20 cellular contexts compared by ENCODE assay signal in the genomic region with DNA sequence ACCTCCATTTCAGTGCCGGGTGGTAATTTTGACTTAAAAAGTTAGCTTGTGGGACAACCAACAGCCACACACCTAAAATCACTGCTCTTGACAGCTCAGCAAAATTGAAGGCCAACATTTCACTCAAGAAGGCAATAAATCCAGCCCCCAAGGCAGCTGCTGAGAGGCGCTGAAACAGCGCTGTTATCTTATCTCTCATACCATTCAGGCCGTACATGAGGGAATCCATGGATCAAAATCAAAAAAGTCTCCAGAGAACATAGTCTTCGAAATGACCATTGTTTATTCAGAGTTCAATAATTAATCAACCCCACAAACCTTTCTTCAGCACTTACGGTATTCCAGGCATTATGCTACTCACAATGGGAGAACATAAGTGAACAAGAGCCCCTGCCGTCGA.
"Had no signal": no experiment of that assay in that cellular context is flagged by ENCODE, and none has a peak within 500 bp of the region (broad histone marks: within the 10 kb centered on the region; RNA-seq: fewer than 3 reads in every experiment).

No MANE protein-coding gene starts in this region.

- H3K9me3 ChIP-seq: gastrocnemius medialis had no signal

- H3K36me3 Mint-ChIP-seq: immature natural killer cell had no signal

- H3K27me3 ChIP-seq: breast epithelium, tibial artery had no signal

- ATAC-seq: activated CD8-positive, alpha-beta T cell treated with anti-CD3 and anti-CD28 coated beads, Interleukin-2, amount 10 ng/mL, durations not matched to agents 7 days and 5 days; activated T-cell treated with anti-CD3 and anti-CD28 coated beads, Interleukin-2, amount 50 U/mL, for 4 hours; gastrocnemius medialis; heart left ventricle; left cardiac atrium had no signal

- H3K4me3 Mint-ChIP-seq: activated CD4-positive, alpha-beta T cell treated with anti-CD3 and anti-CD28 coated beads, Interleukin-2, amount 10 ng/mL, durations not matched to agents 24 days and 14 days; activated CD8-positive, alpha-beta T cell treated with anti-CD3 and anti-CD28 coated beads, Interleukin-2, amount 10 ng/mL, durations not matched to agents 7 days and 5 days; activated naive CD4-positive, alpha-beta T cell treated with anti-CD3 and anti-CD28 coated beads for 36 hours; activated T-cell treated with anti-CD3 and anti-CD28 coated beads, Interleukin-2, amount 50 U/mL, for 4 hours; immature natural killer cell; nephron progenitor cell; T-helper 2 cell treated with Interferon-gamma antibody and Interleukin-4, amounts not matched to agents 5 μg/mL and 100 μg/mL, for 36 hours had no signal

- H3K27ac Mint-ChIP-seq: activated CD4-positive, alpha-beta T cell treated with anti-CD3 and anti-CD28 coated beads, Interleukin-2, amount 10 ng/mL, durations not matched to agents 24 days and 14 days; activated CD8-positive, alpha-beta T cell treated with anti-CD3 and anti-CD28 coated beads, Interleukin-2, amount 10 ng/mL, durations not matched to agents 7 days and 5 days; activated naive CD4-positive, alpha-beta T cell treated with anti-CD3 and anti-CD28 coated beads for 36 hours; immature natural killer cell; nephron progenitor cell; T-helper 2 cell treated with Interferon-gamma antibody and Interleukin-4, amounts not matched to agents 5 μg/mL and 100 μg/mL, for 36 hours had no signal

- H3K4me3 ChIP-seq: breast epithelium, coronary artery, gastrocnemius medialis, heart left ventricle, lung, tibial artery had no signal

- H3K4me1 Mint-ChIP-seq: activated CD4-positive, alpha-beta T cell treated with anti-CD3 and anti-CD28 coated beads, Interleukin-2, amount 10 ng/mL, durations not matched to agents 24 days and 14 days; immature natural killer cell had no signal

- H3K4me1 ChIP-seq: breast epithelium, gastrocnemius medialis had no signal

- H3K36me3 ChIP-seq: breast epithelium, gastrocnemius medialis, heart left ventricle, tibial artery had no signal

- DNase-seq: activated CD4-positive, alpha-beta T cell treated with anti-CD3 and anti-CD28 coated beads, Interleukin-2, amount 10 ng/mL, durations not matched to agents 24 days and 14 days; activated CD8-positive, alpha-beta T cell treated with anti-CD3 and anti-CD28 coated beads, Interleukin-2, amount 10 ng/mL, durations not matched to agents 7 days and 5 days; activated naive CD4-positive, alpha-beta T cell treated with anti-CD3 and anti-CD28 coated beads for 36 hours; activated T-cell treated with anti-CD3 and anti-CD28 coated beads, Interleukin-2, amount 50 U/mL, for 4 hours; aorta; gastrocnemius medialis; immature natural killer cell; left cardiac atrium; midbrain; nephron progenitor cell; nucleus accumbens; retina; stimulated activated CD4-positive, alpha-beta T cell treated with anti-CD3 and anti-CD28 coated beads, Interleukin-2, amount 100 ng/mL, for 24 hours; stimulated activated naive CD4-positive, alpha-beta T cell treated with Interleukin-2 at 50 U/mL for 16 hours; tibial artery had no signal

- H3K9me3 Mint-ChIP-seq: activated CD4-positive, alpha-beta T cell treated with anti-CD3 and anti-CD28 coated beads, Interleukin-2, amount 10 ng/mL, durations not matched to agents 24 days and 14 days; activated naive CD4-positive, alpha-beta T cell treated with anti-CD3 and anti-CD28 coated beads for 36 hours; activated T-cell treated with anti-CD3 and anti-CD28 coated beads, Interleukin-2, amount 50 U/mL, for 4 hours; T-helper 2 cell treated with Interferon-gamma antibody and Interleukin-4, amounts not matched to agents 5 μg/mL and 100 μg/mL, for 36 hours had no signal

- H3K27ac ChIP-seq: breast epithelium, coronary artery, gastrocnemius medialis, heart left ventricle, tibial artery had no signal
